ENCODE assay signal across 19 cellular contexts in the genomic region with DNA sequence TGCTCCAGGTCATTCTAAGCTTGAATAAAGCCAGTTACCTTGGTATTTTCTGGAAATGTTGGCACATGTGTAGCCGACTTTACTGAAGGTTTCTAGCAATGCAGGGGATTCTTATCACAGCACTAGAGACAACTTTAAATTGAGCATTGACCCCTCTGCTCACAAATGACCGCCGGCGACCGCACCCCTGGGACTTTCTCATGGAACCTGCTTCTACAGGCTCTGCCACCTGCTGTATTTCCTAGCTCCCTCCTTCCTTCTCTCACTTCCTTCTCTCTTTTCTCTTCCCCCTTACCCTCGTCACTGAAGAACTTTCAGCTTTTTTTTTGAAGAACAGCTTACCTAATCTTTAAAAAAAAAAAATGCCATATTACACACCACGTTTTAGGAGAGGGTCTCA. TPM values are rescaled to one million over a fixed set of nuclear protein-coding genes. Genes with fewer than 3 reads are reported as not detected.
"Had no signal": no experiment of that assay in that cellular context is flagged by ENCODE, and none has a peak within 500 bp of the region (broad histone marks: within the 10 kb centered on the region; RNA-seq: fewer than 3 reads in every experiment).

No MANE protein-coding gene starts in this region.

- H3K36me3 Mint-ChIP-seq: activated naive CD4-positive, alpha-beta T cell treated with anti-CD3 and anti-CD28 coated beads, Interleukin-2, amount 10 ng/mL, durations not matched to agents 7 days and 5 days had no signal

- DNase-seq: activated CD4-positive, alpha-beta memory T cell treated with anti-CD3 and anti-CD28 coated beads, Interleukin-2, amount 10 ng/mL, durations not matched to agents 7 days and 5 days; activated CD4-positive, alpha-beta T cell treated with anti-CD3 and anti-CD28 coated beads, Interleukin-2, amount 10 ng/mL, durations not matched to agents 24 days and 14 days; activated effector memory CD4-positive, alpha-beta T cell treated with anti-CD3 and anti-CD28 coated beads, Interleukin-2, amount 50 U/mL, for 16 hours; activated naive CD4-positive, alpha-beta T cell treated with anti-CD3 and anti-CD28 coated beads, Interleukin-2, amount 10 ng/mL, durations not matched to agents 7 days and 5 days; amygdala; cerebellar nuclear complex; effector CD4-positive, alpha-beta T cell; heart right ventricle; islet precursor cell; left cardiac atrium; natural killer cell; ovary; psoas muscle; stimulated activated CD4-positive, alpha-beta T cell treated with anti-CD3 and anti-CD28 coated beads, Interleukin-4, amount 100 ng/mL, for 24 hours; stimulated activated naive CD8-positive, alpha-beta T cell treated with anti-CD3 and anti-CD28 coated beads, Interleukin-15, Interleukin-2, amounts not matched to agents 100 U/mL and 50 U/mL, for 24 hours; substantia nigra; thyroid gland; upper lobe of right lung had no signal

- ATAC-seq: heart right ventricle; left cardiac atrium; natural killer cell; psoas muscle; stimulated activated naive CD8-positive, alpha-beta T cell treated with anti-CD3 and anti-CD28 coated beads, Interleukin-15, Interleukin-2, amounts not matched to agents 100 U/mL and 50 U/mL, for 24 hours; upper lobe of right lung had no signal

- H3K4me3 Mint-ChIP-seq: activated CD4-positive, alpha-beta memory T cell treated with anti-CD3 and anti-CD28 coated beads, Interleukin-2, amount 10 ng/mL, durations not matched to agents 7 days and 5 days; activated CD4-positive, alpha-beta T cell treated with anti-CD3 and anti-CD28 coated beads, Interleukin-2, amount 10 ng/mL, durations not matched to agents 24 days and 14 days; activated naive CD4-positive, alpha-beta T cell treated with anti-CD3 and anti-CD28 coated beads, Interleukin-2, amount 10 ng/mL, durations not matched to agents 7 days and 5 days; natural killer cell; T-helper 1 cell treated with Interleukin-12 subunit alpha and Interleukin-12 subunit beta and Interleukin-4 antibody, amounts not matched to agents 30 μg/mL and 1 μg/mL, for 36 hours had no signal

- H3K4me1 Mint-ChIP-seq: activated CD4-positive, alpha-beta memory T cell treated with anti-CD3 and anti-CD28 coated beads, Interleukin-2, amount 10 ng/mL, durations not matched to agents 7 days and 5 days; activated CD4-positive, alpha-beta T cell treated with anti-CD3 and anti-CD28 coated beads, Interleukin-2, amount 10 ng/mL, durations not matched to agents 24 days and 14 days; activated naive CD4-positive, alpha-beta T cell treated with anti-CD3 and anti-CD28 coated beads, Interleukin-2, amount 10 ng/mL, durations not matched to agents 7 days and 5 days had no signal

- H3K9me3 Mint-ChIP-seq: activated CD4-positive, alpha-beta memory T cell treated with anti-CD3 and anti-CD28 coated beads, Interleukin-2, amount 10 ng/mL, durations not matched to agents 7 days and 5 days; activated CD4-positive, alpha-beta T cell treated with anti-CD3 and anti-CD28 coated beads, Interleukin-2, amount 10 ng/mL, durations not matched to agents 24 days and 14 days; activated naive CD4-positive, alpha-beta T cell treated with anti-CD3 and anti-CD28 coated beads, Interleukin-2, amount 10 ng/mL, durations not matched to agents 7 days and 5 days; natural killer cell; T-helper 1 cell treated with Interleukin-12 subunit alpha and Interleukin-12 subunit beta and Interleukin-4 antibody, amounts not matched to agents 30 μg/mL and 1 μg/mL, for 36 hours had no signal

- H3K27ac Mint-ChIP-seq: activated CD4-positive, alpha-beta memory T cell treated with anti-CD3 and anti-CD28 coated beads, Interleukin-2, amount 10 ng/mL, durations not matched to agents 7 days and 5 days; activated CD4-positive, alpha-beta T cell treated with anti-CD3 and anti-CD28 coated beads, Interleukin-2, amount 10 ng/mL, durations not matched to agents 24 days and 14 days; activated naive CD4-positive, alpha-beta T cell treated with anti-CD3 and anti-CD28 coated beads, Interleukin-2, amount 10 ng/mL, durations not matched to agents 7 days and 5 days; natural killer cell; T-helper 1 cell treated with Interleukin-12 subunit alpha and Interleukin-12 subunit beta and Interleukin-4 antibody, amounts not matched to agents 30 μg/mL and 1 μg/mL, for 36 hours had no signal

RNA-seq across cellular contexts. Expression of gene DAB2, which starts 30.9 kb away (rescaled TPM):
- total RNA-seq: activated CD4-positive, alpha-beta memory T cell treated with anti-CD3 and anti-CD28 coated beads, Interleukin-2, amount 10 ng/mL, durations not matched to agents 7 days and 5 days; activated CD4-positive, alpha-beta T cell treated with anti-CD3 and anti-CD28 coated beads, Interleukin-2, amount 10 ng/mL, durations not matched to agents 24 days and 14 days had no signal
